In genomic region chr9:114860187-114860586, GRCh38 we compare ENCODE assay signal across 13 cellular contexts.
"Had no signal": no experiment of that assay in that cellular context is flagged by ENCODE, and none has a peak within 500 bp of the region (broad histone marks: within the 10 kb centered on the region; RNA-seq: fewer than 3 reads in every experiment).

No MANE protein-coding gene starts in this region.

- H3K4me3 Mint-ChIP-seq: naive thymus-derived CD4-positive, alpha-beta T cell had no signal

- H3K79me2 ChIP-seq: parathyroid adenoma had no signal

- H3K9ac ChIP-seq: parathyroid adenoma had no signal

- H3K4me3 ChIP-seq: dorsolateral prefrontal cortex, left ventricle myocardium inferior, mucosa of descending colon, sigmoid colon, spleen, tibial artery, uterus had no signal

- H2AFZ ChIP-seq: parathyroid adenoma had no signal

- H3K27ac ChIP-seq: dorsolateral prefrontal cortex, left ventricle myocardium inferior, parathyroid adenoma, spleen, tibial artery, uterus had no signal

- DNase-seq: activated CD4-positive, alpha-beta T cell treated with anti-CD3 and anti-CD28 coated beads, Interleukin-2, amount 50 U/mL, for 48 hours; activated CD4-positive, CD25-positive, alpha-beta regulatory T cell treated with anti-CD3 and anti-CD28 coated beads, Interleukin-2, amount 50 U/mL, for 72 hours; dorsolateral prefrontal cortex; left ventricle myocardium inferior; mucosa of descending colon; naive thymus-derived CD4-positive, alpha-beta T cell; sigmoid colon; spleen; T-helper 9 cell; tibial artery; uterus had no signal

- H3K9me3 ChIP-seq: left ventricle myocardium inferior, mucosa of descending colon, sigmoid colon, spleen, tibial artery, uterus had no signal

- H3K27me3 ChIP-seq: sigmoid colon, spleen, tibial artery, uterus had no signal

- H3K36me3 ChIP-seq: left ventricle myocardium inferior, sigmoid colon, spleen, tibial artery, uterus had no signal

- H3K4me1 ChIP-seq: left ventricle myocardium inferior, parathyroid adenoma, uterus had no signal

- ATAC-seq: esophagus mucosa; mucosa of descending colon; naive thymus-derived CD4-positive, alpha-beta T cell had no signal
